In genomic region chrX:135625995-135626394, GRCh38 we compare ENCODE assay signal across 11 cellular contexts.
DNase-seq lines count a peak whose midpoint lies in the region; ATAC-seq lines count a peak whose summit lies in the region.
"Had no signal": no experiment of that assay in that cellular context is flagged by ENCODE, and none has a peak within 500 bp of the region (broad histone marks: within the 10 kb centered on the region; RNA-seq: fewer than 3 reads in every experiment).

No MANE protein-coding gene starts in this region.

- ATAC-seq in HG02970 (IDR thresholded peaks at IDR 0.05; ENCODE audit: low FRiP score, unreplicated experiment) = no peak
- ATAC-seq in natural killer cell treated with Interleukin-12 subunit alpha and Interleukin-12 subunit beta and Interleukin-15 and Interleukin-18, amount 100 ng/mL, for 72 hours = no peak

- H3K18ac ChIP-seq in mesenchymal stem cell (ENCODE audit: low read depth in 1 of 2, low read length in 2 of 2) = no peak overlapping the region

- H3K36me3 ChIP-seq in mesenchymal stem cell (ENCODE audit: control insufficient read depth in 1 of 2, insufficient read depth in 2 of 2, low read depth in 1 of 2, low read length in 2 of 2) = no peaks in the 10 kb centered on the region
- H3K36me3 ChIP-seq: tibial nerve had no signal

- no peak overlapping the region for H3K27ac Mint-ChIP-seq in natural killer cell treated with Interleukin-12 subunit alpha and Interleukin-12 subunit beta and Interleukin-15 and Interleukin-18, amount 100 ng/mL, for 72 hours

- H3K27ac ChIP-seq in mesenchymal stem cell (ENCODE audit: low read length, poor library complexity, severe bottlenecking) = no peak overlapping the region
- H3K27ac ChIP-seq: tibial nerve had no signal

- H3K27me3 ChIP-seq in mesenchymal stem cell (ENCODE audit: control insufficient read depth in 1 of 2, insufficient read depth in 1 of 2, low read length in 2 of 2) = no peaks in the 10 kb centered on the region

- no peak overlapping the region for H2AK5ac ChIP-seq in mesenchymal stem cell (ENCODE audit: low read length, severe bottlenecking)

- H4K91ac ChIP-seq in mesenchymal stem cell (ENCODE audit: low read length) = no peak overlapping the region

- H3K27me3 Mint-ChIP-seq in natural killer cell treated with Interleukin-12 subunit alpha and Interleukin-12 subunit beta and Interleukin-15 and Interleukin-18, amount 100 ng/mL, for 72 hours = peaks cover 0 to 3% of the 10 kb centered on the region in 2 donors

- H3K14ac ChIP-seq in mesenchymal stem cell (ENCODE audit: low read length in 2 of 2) = no peak overlapping the region

- 96% methylated on average over 5 of the region's 6 CpGs for WGBS in mesenchymal stem cell

- DNase-seq in DMS53 (lab: John Stamatoyannopoulos, UW) = peak; percentile 60
- DNase-seq in DMS53 treated with DMSO at 0.1 percent for 48 hours (lab: John Stamatoyannopoulos, UW; ENCODE audit: unreplicated experiment) = no peak
- DNase-seq in LHCN-M2 (ENCODE audit: low read depth) = peak; percentile 12
- peak; percentile 12 for DNase-seq in astrocyte of the hippocampus (ENCODE audit: low read depth, low spot score)
- DNase-seq in mesenchymal stem cell = peak; percentile 0
- no peak for DNase-seq in activated CD8-positive, alpha-beta memory T cell treated with anti-CD3 and anti-CD28 coated beads for 24 hours
- DNase-seq in natural killer cell treated with Interleukin-12 subunit alpha and Interleukin-12 subunit beta and Interleukin-15 and Interleukin-18, amount 100 ng/mL, for 72 hours (ENCODE audit: low spot score) = no peak
- DNase-seq: effector memory CD4-positive, alpha-beta T cell; T-helper 2 cell had no signal

- H2BK120ac ChIP-seq in mesenchymal stem cell (ENCODE audit: low read depth, low read length) = no peak overlapping the region

- H2BK15ac ChIP-seq in mesenchymal stem cell (ENCODE audit: low read depth, poor library complexity, severe bottlenecking) = no peak overlapping the region

- H3K4ac ChIP-seq in mesenchymal stem cell (ENCODE audit: low read depth in 1 of 2, low read length in 2 of 2) = no peak overlapping the region

- no peak overlapping the region for H3K9ac ChIP-seq in mesenchymal stem cell (ENCODE audit: low read length)

- H3K4me2 ChIP-seq in mesenchymal stem cell (ENCODE audit: low read length, poor library complexity, severe bottlenecking) = no peak overlapping the region

- no peak overlapping the region for H2AFZ ChIP-seq in mesenchymal stem cell (ENCODE audit: low read depth, low read length)

- H3K79me1 ChIP-seq in mesenchymal stem cell (replicated peaks; ENCODE audit: low read length, poor library complexity, severe bottlenecking) = no peaks in the 10 kb centered on the region

- H2BK12ac ChIP-seq in mesenchymal stem cell (ENCODE audit: low read length in 2 of 2) = no peak overlapping the region

- H2BK5ac ChIP-seq in mesenchymal stem cell (ENCODE audit: low read depth, low read length, poor library complexity, severe bottlenecking) = no peak overlapping the region

- H3K4me3 Mint-ChIP-seq in natural killer cell treated with Interleukin-12 subunit alpha and Interleukin-12 subunit beta and Interleukin-15 and Interleukin-18, amount 100 ng/mL, for 72 hours = no peak overlapping the region

- no peaks in the 10 kb centered on the region for H3K4me1 Mint-ChIP-seq in natural killer cell treated with Interleukin-12 subunit alpha and Interleukin-12 subunit beta and Interleukin-15 and Interleukin-18, amount 100 ng/mL, for 72 hours (ENCODE audit: low read depth in 2 of 2)

- H3K36me3 Mint-ChIP-seq in natural killer cell treated with Interleukin-12 subunit alpha and Interleukin-12 subunit beta and Interleukin-15 and Interleukin-18, amount 100 ng/mL, for 72 hours = no peaks in the 10 kb centered on the region

- no peak overlapping the region for H3K23ac ChIP-seq in mesenchymal stem cell (ENCODE audit: low read length in 2 of 2)

- no peaks in the 10 kb centered on the region for H3K9me3 Mint-ChIP-seq in natural killer cell treated with Interleukin-12 subunit alpha and Interleukin-12 subunit beta and Interleukin-15 and Interleukin-18, amount 100 ng/mL, for 72 hours

- H3K4me1 ChIP-seq in mesenchymal stem cell (ENCODE audit: control insufficient read depth, insufficient read depth, low read depth, low read length) = no peaks in the 10 kb centered on the region
- H3K4me1 ChIP-seq: tibial nerve had no signal

- H4K8ac ChIP-seq in mesenchymal stem cell (ENCODE audit: low read length) = no peak overlapping the region

- H3K9me3 ChIP-seq in mesenchymal stem cell (ENCODE audit: control insufficient read depth, low read length) = no peaks in the 10 kb centered on the region
- H3K9me3 ChIP-seq: tibial nerve had no signal

- H3K4me3 ChIP-seq in mesenchymal stem cell (ENCODE audit: insufficient read depth in 1 of 2, low read depth in 1 of 2, low read length in 2 of 2) = no peak overlapping the region
- H3K4me3 ChIP-seq: tibial nerve had no signal

Comparison
In these comparisons a context has a peak if more than half of its experiments do, and no peak if none do; other contexts are left out.
1. DNase-seq: peak in DMS53 (single experiment), LHCN-M2 (single experiment), astrocyte of the hippocampus (single experiment) and mesenchymal stem cell (single experiment); none in DMS53 treated with DMSO at 0.1 percent for 48 hours (single experiment), activated CD8-positive, alpha-beta memory T cell treated with anti-CD3 and anti-CD28 coated beads for 24 hours (single experiment) and natural killer cell treated with Interleukin-12 subunit alpha and Interleukin-12 subunit beta and Interleukin-15 and Interleukin-18, amount 100 ng/mL, for 72 hours (single experiment).